ENCODE assay signal across 24 cellular contexts in genomic region chr19:19566306-19566705, GRCh38. TPM values are rescaled to one million over a fixed set of nuclear protein-coding genes. Genes with fewer than 3 reads are reported as not detected.
DNase-seq lines count a peak whose midpoint lies in the region; ATAC-seq lines count a peak whose summit lies in the region.
"Had no signal": no experiment of that assay in that cellular context is flagged by ENCODE, and none has a peak within 500 bp of the region (broad histone marks: within the 10 kb centered on the region; RNA-seq: fewer than 3 reads in every experiment).

No MANE protein-coding gene starts in this region.

- H3K36me3 Mint-ChIP-seq in activated naive CD4-positive, alpha-beta T cell treated with anti-CD3 and anti-CD28 coated beads, Interleukin-2, amount 50 U/mL, for 72 hours = peaks cover 10 to 33% of the 10 kb centered on the region in 2 donors

- no peak overlapping the region for H3K9ac ChIP-seq in adipocyte (ENCODE audit: low read length)

- H3K4me3 ChIP-seq in adipocyte (ENCODE audit: low read length) = no peak overlapping the region
- H3K4me3 ChIP-seq: GM23338, PC-9 had no signal

- H3K4me1 ChIP-seq in adipocyte (ENCODE audit: control insufficient read depth, insufficient read depth, low read length) = peaks cover 7% of the 10 kb centered on the region

- no peaks in the 10 kb centered on the region for H3K27me3 ChIP-seq in adipocyte (replicated peaks; ENCODE audit: control insufficient read depth, insufficient read depth, low read length)

- no peak for ATAC-seq in activated naive CD4-positive, alpha-beta T cell treated with anti-CD3 and anti-CD28 coated beads, Interleukin-2, amount 50 U/mL, for 72 hours
- ATAC-seq in HG02763 (IDR thresholded peaks at IDR 0.05; ENCODE audit: unreplicated experiment) (no peak), HG03280 (IDR thresholded peaks at IDR 0.05; ENCODE audit: unreplicated experiment) (no peak)
- ATAC-seq: GM23338 had no signal

- no peak for DNase-seq in activated naive CD4-positive, alpha-beta T cell treated with anti-CD3 and anti-CD28 coated beads, Interleukin-2, amount 50 U/mL, for 72 hours (ENCODE audit: low spot score in 2 of 2)
- DNase-seq in activated naive CD4-positive, alpha-beta T cell (lab: John Stamatoyannopoulos, UW) = no peak
- DNase-seq in adipocyte (ENCODE audit: low read depth) (peak; percentile 21), iris pigment epithelial cell (ENCODE audit: low read depth) (peak; percentile 56), NCI-H146 treated with DMSO at 0.1 percent for 48 hours (lab: John Stamatoyannopoulos, UW; ENCODE audit: unreplicated experiment) (no peak), HPDE6-E6E7 (ENCODE audit: extremely low spot score) (no peak)
- DNase-seq: 8988T; CD4-positive, alpha-beta memory T cell; DMS79 treated with DMSO at 0.1 percent for 48 hours; GF-D8; Kasumi-1; MV-4-11; NCI-H1436; NCI-H2029 treated with DMSO at 0.1 percent for 48 hours; NCI-H2171 treated with DMSO at 0.1 percent for 48 hours; NCI-H510A; NCI-H82; PC-9 had no signal

- no peaks in the 10 kb centered on the region for H3K36me3 ChIP-seq in adipocyte (ENCODE audit: control insufficient read depth, insufficient read depth, low read length, severe bottlenecking)

- no peaks in the 10 kb centered on the region for H3K9me3 Mint-ChIP-seq in activated naive CD4-positive, alpha-beta T cell treated with anti-CD3 and anti-CD28 coated beads, Interleukin-2, amount 50 U/mL, for 72 hours
- H3K9me3 Mint-ChIP-seq: CD4-positive, alpha-beta memory T cell; GM23338 had no signal

- peak overlapping the region; percentile 29 to 65 for H3K27ac Mint-ChIP-seq in activated naive CD4-positive, alpha-beta T cell treated with anti-CD3 and anti-CD28 coated beads, Interleukin-2, amount 50 U/mL, for 72 hours
- H3K27ac Mint-ChIP-seq: GM23338, IgD-negative memory B cell had no signal

- H3K9me3 ChIP-seq in adipocyte (ENCODE audit: control insufficient read depth, low read length) = no peaks in the 10 kb centered on the region

RNA-seq across cellular contexts. Expression of gene CILP2, which starts 28.2 kb away (rescaled TPM):
- total RNA-seq in activated naive CD4-positive, alpha-beta T cell treated with anti-CD3 and anti-CD28 coated beads, Interleukin-2, amount 50 U/mL, for 72 hours = under 1 TPM; 0.25 to 0.31 TPM
- total RNA-seq: HT-29, SK-MEL-5 had no signal

RNA-seq across cellular contexts. Expression of gene YJEFN3, which starts 37.6 kb away (rescaled TPM):
- 10 to 100 TPM in 1 of 2 donors, 1 to 10 TPM in 1; 5.7 to 11.3 TPM for total RNA-seq in activated naive CD4-positive, alpha-beta T cell treated with anti-CD3 and anti-CD28 coated beads, Interleukin-2, amount 50 U/mL, for 72 hours

RNA-seq across cellular contexts. Expression of gene NDUFA13, which starts 50.3 kb away (rescaled TPM):
- 100 to 1,000 TPM; 358 to 407 TPM for total RNA-seq in activated naive CD4-positive, alpha-beta T cell treated with anti-CD3 and anti-CD28 coated beads, Interleukin-2, amount 50 U/mL, for 72 hours

RNA-seq across cellular contexts. Expression of gene TSSK6, which starts 51.0 kb away (rescaled TPM):
- 1 to 10 TPM; 3.8 to 5.5 TPM for total RNA-seq in activated naive CD4-positive, alpha-beta T cell treated with anti-CD3 and anti-CD28 coated beads, Interleukin-2, amount 50 U/mL, for 72 hours

RNA-seq across cellular contexts. Expression of gene PBX4, which starts 52.2 kb away (rescaled TPM):
- total RNA-seq in activated naive CD4-positive, alpha-beta T cell treated with anti-CD3 and anti-CD28 coated beads, Interleukin-2, amount 50 U/mL, for 72 hours = 10 to 100 TPM; 27.6 to 37.3 TPM

Comparison
In these comparisons a context has a peak if more than half of its experiments do, and no peak if none do; other contexts are left out.
1. DNase-seq: peak in adipocyte (single experiment) and iris pigment epithelial cell (single experiment); none in activated naive CD4-positive, alpha-beta T cell treated with anti-CD3 and anti-CD28 coated beads, Interleukin-2, amount 50 U/mL, for 72 hours (0 of 2), activated naive CD4-positive, alpha-beta T cell (0 of 4), NCI-H146 treated with DMSO at 0.1 percent for 48 hours (single experiment) and HPDE6-E6E7 (single experiment).